ENCODE assay signal across 2 cellular contexts in genomic region chr15:77953926-77954325, GRCh38.
A peak's percentile ranks its signal among the peaks of the same experiment; 100 is the strongest.
TF ChIP-seq lines count a peak whose summit lies in the region.
"Not testable (repeated sequence)": the region's sequence is repeated elsewhere in the genome, so short reads cannot be mapped to it uniquely, and the experiment has no call there.

No MANE protein-coding gene starts in this region.

TF ChIP-seq in K562, 482 proteins besides CTCF, POLR2A, EP300 and RAD21 (continued from another document):
- TF ChIP-seq JUND (IDR thresholded peaks at IDR 0.05; ENCODE audit: borderline replicate concordance, low read depth, low read length) (0 out of 2 replicates have a peak, but pooled peaks have one; percentile 25), RREB1 (CRISPR knock-in tag; IDR thresholded peaks at IDR 0.05) (peak; percentile 98), CEBPG (CRISPR knock-in tag; IDR thresholded peaks at IDR 0.05) (peak; percentile 83), CEBPG (tag; conservative IDR thresholded peaks at IDR 0.05 in 1 of 2, IDR thresholded peaks at IDR 0.05 in 1 of 2) (peak; percentile 88 to 91), ATF7 (IDR thresholded peaks at IDR 0.05) (peak; percentile 88), CTBP1 (IDR thresholded peaks at IDR 0.05; ENCODE audit: borderline replicate concordance) (peak; percentile 89), ATF4 (CRISPR knock-in tag; IDR thresholded peaks at IDR 0.05) (peak; percentile 60; the same call in 1 of the 2 replicates), ZEB2 (IDR thresholded peaks at IDR 0.05) (0 out of 2 replicates have a peak, but pooled peaks have one; percentile 48), NFE2 (IDR thresholded peaks at IDR 0.05; ENCODE audit: low read depth) (peak; percentile 29; the same call in 1 of the 2 replicates), ZSCAN32 (CRISPR knock-in tag; IDR thresholded peaks at IDR 0.05) (peak; percentile 51; the same call in 1 of the 2 replicates), ATF3 (IDR thresholded peaks at IDR 0.05) (peak; percentile 93)
- not testable (repeated sequence) for TF ChIP-seq JUND (tag; IDR thresholded peaks at IDR 0.05; ENCODE audit: borderline replicate concordance, low read depth, low read length); ATF3 (CRISPR knock-in tag; conservative IDR thresholded peaks at IDR 0.05)

TF ChIP-seq in HepG2, 621 proteins besides CTCF, POLR2A, EP300 and RAD21 (continued from another document):
- TF ChIP-seq ATF4 (CRISPR knock-in tag; IDR thresholded peaks at IDR 0.05): peak in 1 of 2 experiments; percentile 43; a peak in 1 of 4 replicates
- peak; percentile 39; the same call in 1 of the 2 replicates for TF ChIP-seq CEBPG (CRISPR knock-in tag; IDR thresholded peaks at IDR 0.05)
- 0 out of 2 replicates have a peak, but pooled peaks have one; percentile 23 for TF ChIP-seq ATF7 (IDR thresholded peaks at IDR 0.05)
- TF ChIP-seq ATF7 (CRISPR knock-in tag; IDR thresholded peaks at IDR 0.05): not testable (repeated sequence)
TF ChIP-seq in HepG2: peak in this region for 4; not testable (repeated sequence) for 617.
